In genomic region chr1:99978218-99978617, GRCh38 we compare ENCODE assay signal across 36 cellular contexts.
"Had no signal": no experiment of that assay in that cellular context is flagged by ENCODE, and none has a peak within 500 bp of the region (broad histone marks: within the 10 kb centered on the region; RNA-seq: fewer than 3 reads in every experiment).

No MANE protein-coding gene starts in this region.

- H3K27ac Mint-ChIP-seq: activated B cell treated with CpG ODN at 0.5 μM for 24 hours; activated CD4-positive, alpha-beta memory T cell treated with anti-CD3 and anti-CD28 coated beads, Interleukin-2, amount 10 ng/mL, durations not matched to agents 7 days and 5 days; activated CD4-positive, alpha-beta T cell treated with anti-CD3 and anti-CD28 coated beads, Interleukin-2, amount 10 ng/mL, durations not matched to agents 24 days and 14 days; activated CD8-positive, alpha-beta memory T cell treated with anti-CD3 and anti-CD28 coated beads, Interleukin-2, amount 10 ng/mL, durations not matched to agents 7 days and 5 days; activated CD8-positive, alpha-beta T cell treated with anti-CD3 and anti-CD28 coated beads, Interleukin-2, amount 10 ng/mL, durations not matched to agents 7 days and 5 days; activated naive CD4-positive, alpha-beta T cell treated with anti-CD3 and anti-CD28 coated beads, Interleukin-2, amount 10 ng/mL, durations not matched to agents 7 days and 5 days; activated naive CD4-positive, alpha-beta T cell treated with anti-CD3 and anti-CD28 coated beads, Interleukin-2, amount 50 U/mL, for 24 hours; activated naive CD8-positive, alpha-beta T cell; activated naive CD8-positive, alpha-beta T cell treated with anti-CD3 and anti-CD28 coated beads, Interleukin-2, amount 10 ng/mL, durations not matched to agents 7 days and 5 days; activated naive CD8-positive, alpha-beta T cell treated with anti-CD3 and anti-CD28 coated beads, Interleukin-2, amount 50 U/mL, for 24 hours; activated T-cell treated with anti-CD3 and anti-CD28 coated beads, Interleukin-2, amount 50 U/mL, for 24 hours; activated T-helper 2 cell treated with anti-CD3 and anti-CD28 coated beads, Interferon-gamma antibody, Interleukin-2, Interleukin-4, amounts not matched to agents 10 μg/mL and 5 μg/mL and 100 μg/mL, durations not matched to agents 14 hours and 24 hours and 36 hours; T-helper 1 cell treated with Interleukin-12 subunit alpha and Interleukin-12 subunit beta and Interleukin-4 antibody, amounts not matched to agents 30 μg/mL and 1 μg/mL, for 36 hours; T-helper 2 cell treated with Interferon-gamma antibody and Interleukin-4, amounts not matched to agents 5 μg/mL and 100 μg/mL, for 36 hours had no signal

- H3K9me3 ChIP-seq: ascending aorta had no signal

- H3K4me1 ChIP-seq: ascending aorta had no signal

- H3K27ac ChIP-seq: ascending aorta, cardiac muscle cell, VCaP had no signal

- FAIRE-seq: bronchial epithelial cell, TTC549 had no signal

- H3K4me3 Mint-ChIP-seq: activated B cell treated with CpG ODN at 0.5 μM for 24 hours; activated CD4-positive, alpha-beta memory T cell treated with anti-CD3 and anti-CD28 coated beads, Interleukin-2, amount 10 ng/mL, durations not matched to agents 7 days and 5 days; activated CD4-positive, alpha-beta T cell treated with anti-CD3 and anti-CD28 coated beads, Interleukin-2, amount 10 ng/mL, durations not matched to agents 24 days and 14 days; activated CD8-positive, alpha-beta memory T cell treated with anti-CD3 and anti-CD28 coated beads, Interleukin-2, amount 10 ng/mL, durations not matched to agents 7 days and 5 days; activated CD8-positive, alpha-beta T cell treated with anti-CD3 and anti-CD28 coated beads, Interleukin-2, amount 10 ng/mL, durations not matched to agents 7 days and 5 days; activated naive CD4-positive, alpha-beta T cell treated with anti-CD3 and anti-CD28 coated beads, Interleukin-2, amount 10 ng/mL, durations not matched to agents 7 days and 5 days; activated naive CD4-positive, alpha-beta T cell treated with anti-CD3 and anti-CD28 coated beads, Interleukin-2, amount 50 U/mL, for 24 hours; activated naive CD8-positive, alpha-beta T cell; activated naive CD8-positive, alpha-beta T cell treated with anti-CD3 and anti-CD28 coated beads, Interleukin-2, amount 10 ng/mL, durations not matched to agents 7 days and 5 days; activated naive CD8-positive, alpha-beta T cell treated with anti-CD3 and anti-CD28 coated beads, Interleukin-2, amount 50 U/mL, for 24 hours; activated T-cell treated with anti-CD3 and anti-CD28 coated beads, Interleukin-2, amount 50 U/mL, for 24 hours; T-helper 1 cell treated with Interleukin-12 subunit alpha and Interleukin-12 subunit beta and Interleukin-4 antibody, amounts not matched to agents 30 μg/mL and 1 μg/mL, for 36 hours; T-helper 2 cell treated with Interferon-gamma antibody and Interleukin-4, amounts not matched to agents 5 μg/mL and 100 μg/mL, for 36 hours had no signal

- H3K4me1 Mint-ChIP-seq: activated B cell treated with CpG ODN at 0.5 μM for 24 hours; activated CD4-positive, alpha-beta memory T cell treated with anti-CD3 and anti-CD28 coated beads, Interleukin-2, amount 10 ng/mL, durations not matched to agents 7 days and 5 days; activated naive CD4-positive, alpha-beta T cell treated with anti-CD3 and anti-CD28 coated beads, Interleukin-2, amount 10 ng/mL, durations not matched to agents 7 days and 5 days; brain had no signal

- H3K9me3 Mint-ChIP-seq: activated B cell treated with CpG ODN at 0.5 μM for 24 hours; activated CD4-positive, alpha-beta T cell treated with anti-CD3 and anti-CD28 coated beads, Interleukin-2, amount 10 ng/mL, durations not matched to agents 24 days and 14 days; activated naive CD4-positive, alpha-beta T cell treated with anti-CD3 and anti-CD28 coated beads, Interleukin-2, amount 10 ng/mL, durations not matched to agents 7 days and 5 days; activated naive CD4-positive, alpha-beta T cell treated with anti-CD3 and anti-CD28 coated beads, Interleukin-2, amount 50 U/mL, for 24 hours; activated naive CD8-positive, alpha-beta T cell treated with anti-CD3 and anti-CD28 coated beads, Interleukin-2, amount 10 ng/mL, durations not matched to agents 7 days and 5 days; activated naive CD8-positive, alpha-beta T cell treated with anti-CD3 and anti-CD28 coated beads, Interleukin-2, amount 50 U/mL, for 24 hours; activated T-cell treated with anti-CD3 and anti-CD28 coated beads, Interleukin-2, amount 50 U/mL, for 24 hours; T-helper 1 cell treated with Interleukin-12 subunit alpha and Interleukin-12 subunit beta and Interleukin-4 antibody, amounts not matched to agents 30 μg/mL and 1 μg/mL, for 36 hours; T-helper 2 cell treated with Interferon-gamma antibody and Interleukin-4, amounts not matched to agents 5 μg/mL and 100 μg/mL, for 36 hours had no signal

- H3K4me3 ChIP-seq: ascending aorta, cardiac muscle cell had no signal

- H3K27me3 Mint-ChIP-seq: activated B cell treated with CpG ODN at 0.5 μM for 24 hours; activated CD4-positive, alpha-beta memory T cell treated with anti-CD3 and anti-CD28 coated beads, Interleukin-2, amount 10 ng/mL, durations not matched to agents 7 days and 5 days; activated CD4-positive, alpha-beta T cell treated with anti-CD3 and anti-CD28 coated beads, Interleukin-2, amount 10 ng/mL, durations not matched to agents 24 days and 14 days; activated CD8-positive, alpha-beta memory T cell treated with anti-CD3 and anti-CD28 coated beads, Interleukin-2, amount 10 ng/mL, durations not matched to agents 7 days and 5 days; activated naive CD4-positive, alpha-beta T cell treated with anti-CD3 and anti-CD28 coated beads, Interleukin-2, amount 10 ng/mL, durations not matched to agents 7 days and 5 days; activated naive CD4-positive, alpha-beta T cell treated with anti-CD3 and anti-CD28 coated beads, Interleukin-2, amount 50 U/mL, for 24 hours; activated naive CD8-positive, alpha-beta T cell; activated naive CD8-positive, alpha-beta T cell treated with anti-CD3 and anti-CD28 coated beads, Interleukin-2, amount 10 ng/mL, durations not matched to agents 7 days and 5 days; activated naive CD8-positive, alpha-beta T cell treated with anti-CD3 and anti-CD28 coated beads, Interleukin-2, amount 50 U/mL, for 24 hours; activated T-cell treated with anti-CD3 and anti-CD28 coated beads, Interleukin-2, amount 50 U/mL, for 24 hours; brain had no signal

- DNase-seq: activated B cell treated with CpG ODN at 0.5 μM for 24 hours; activated CD4-positive, alpha-beta memory T cell treated with anti-CD3 and anti-CD28 coated beads, Interleukin-2, amount 10 ng/mL, durations not matched to agents 7 days and 5 days; activated CD4-positive, alpha-beta T cell treated with anti-CD3 and anti-CD28 coated beads for 4 hours; activated CD4-positive, alpha-beta T cell treated with anti-CD3 and anti-CD28 coated beads, Interleukin-2, amount 10 ng/mL, durations not matched to agents 24 days and 14 days; activated CD4-positive, alpha-beta T cell treated with anti-CD3 and anti-CD28 coated beads, Interleukin-2, amount 50 U/mL, for 1 hour; activated CD4-positive, alpha-beta T cell treated with anti-CD3 and anti-CD28 coated beads, Interleukin-2, amount 50 U/mL, for 4 hours; activated CD4-positive, CD25-positive, alpha-beta regulatory T cell treated with anti-CD3 and anti-CD28 coated beads, Interleukin-2, amount 50 U/mL, for 72 hours; activated CD8-positive, alpha-beta memory T cell treated with anti-CD3 and anti-CD28 coated beads for 24 hours; activated CD8-positive, alpha-beta memory T cell treated with anti-CD3 and anti-CD28 coated beads, Interleukin-2, amount 10 ng/mL, durations not matched to agents 7 days and 5 days; activated CD8-positive, alpha-beta memory T cell treated with anti-CD3 and anti-CD28 coated beads, Interleukin-2, amount 50 U/mL, for 48 hours; activated CD8-positive, alpha-beta T cell treated with anti-CD3 and anti-CD28 coated beads, Interleukin-2, amount 10 ng/mL, durations not matched to agents 7 days and 5 days; activated effector memory CD4-positive, alpha-beta T cell treated with Interleukin-2 at 50 U/mL for 16 hours; activated gamma-delta T cell; activated naive CD4-positive, alpha-beta T cell treated with anti-CD3 and anti-CD28 coated beads, Interleukin-2, amount 10 ng/mL, durations not matched to agents 7 days and 5 days; activated naive CD4-positive, alpha-beta T cell treated with Interleukin-2 at 50 U/mL for 16 hours; activated naive CD8-positive, alpha-beta T cell treated with anti-CD3 and anti-CD28 coated beads, Interleukin-2, amount 10 ng/mL, durations not matched to agents 7 days and 5 days; activated naive CD8-positive, alpha-beta T cell treated with anti-CD3 and anti-CD28 coated beads, Interleukin-2, amount 50 U/mL, for 24 hours; activated T-cell treated with anti-CD3 and anti-CD28 coated beads, Interleukin-2, amount 50 U/mL, for 24 hours; activated T-cell treated with anti-CD3 and anti-CD28 coated beads, Interleukin-2, amount 50 U/mL, for 48 hours; amygdala; anterior cingulate cortex; caudate nucleus; T-helper 1 cell; T-helper 2 cell; T-helper 9 cell had no signal

- H3K27me3 ChIP-seq: ascending aorta, cardiac muscle cell had no signal

- ATAC-seq: activated CD8-positive, alpha-beta memory T cell treated with anti-CD3 and anti-CD28 coated beads, Interleukin-2, amount 10 ng/mL, durations not matched to agents 7 days and 5 days; activated CD8-positive, alpha-beta T cell treated with anti-CD3 and anti-CD28 coated beads, Interleukin-2, amount 10 ng/mL, durations not matched to agents 7 days and 5 days; activated naive CD8-positive, alpha-beta T cell treated with anti-CD3 and anti-CD28 coated beads, Interleukin-2, amount 50 U/mL, for 24 hours had no signal
